Comparison of ENCODE assay signal across 8 cellular contexts in genomic region chr5:111223790-111224560, GRCh38. TPM values are rescaled to one million over a fixed set of nuclear protein-coding genes. Genes with fewer than 3 reads are reported as not detected.
A peak's percentile ranks its signal among the peaks of the same experiment; 100 is the strongest.
DNase-seq lines count a peak whose midpoint lies in the region; ATAC-seq, FAIRE-seq and TF ChIP-seq lines count a peak whose summit lies in the region.

CAMK4 (plus strand) TSS chr5:111224384; CDS start chr5:111224484, 100 bp downstream.

- ATAC-seq in GM21381 (IDR thresholded peaks at IDR 0.05; ENCODE audit: unreplicated experiment): peak; percentile 68

- DNase-seq in DMS 273 (lab: John Stamatoyannopoulos, UW; ENCODE audit: unreplicated experiment) (peak; percentile 97), HT1080 (ENCODE audit: low read depth) (peak; percentile 89), RWPE1 (ENCODE audit: low spot score) (peak; percentile 88), activated gamma-delta T cell treated with Interleukin-2 at 50 U/mL for 16 hours (peak; percentile 79), frontal cortex (ENCODE audit: low spot score in 2 of 2) (peak; percentile 78 to 80), occipital lobe (lab: John Stamatoyannopoulos, UW) (peak; percentile 83)

- POLR2A ChIA-PET in RWPE1 (lab: Yijun Ruan, JAX; ENCODE audit: low non-redundant PET): interaction anchor here (0.6 kb wide), 1 partner anchor 11 kb away, joined by 3 read pairs; no protein-coding TSS in a partner anchor

- H3K27ac ChIP-seq in RWPE1 (peak within 1 kb of the TSS; percentile 74), temporal lobe (ENCODE audit: low read depth, low read length) (peak within 1 kb of the TSS; percentile 23)

- TF ChIP-seq CTCF in RWPE1 (conservative IDR thresholded peaks at IDR 0.05; ENCODE audit: low read depth): peak; percentile 54

- no peak for FAIRE-seq in frontal cortex (lab: Jason Lieb, UNC)

- CTCF ChIA-PET in RWPE1 (lab: Yijun Ruan, JAX): interaction anchor here (0.5 to 1.6 kb wide), 8 partner anchors 19 to 928 kb away, joined by 3 to 7 read pairs (median 4); no protein-coding TSS in a partner anchor

RNA-seq across cellular contexts. Expression of gene CAMK4, which starts in this region (rescaled TPM):
- 28.0 and 35.4 TPM in 2 replicates for total RNA-seq in HT1080 (2014; rRNA removed; shearing (Covaris generic))
- 11.8 and 12.5 TPM in 2 replicates for polyA plus RNA-seq in HT1080 (2015; cell fraction: cytosol; rRNA removed)
- 5.4 and 6.8 TPM in 2 replicates for polyA plus RNA-seq in HT1080 (2015; cell fraction: nucleus; rRNA removed)
- total RNA-seq in frontal cortex (67.3 TPM), occipital lobe (130 TPM), temporal lobe (78.2 TPM)

Comparison
In these comparisons a context has a peak if more than half of its experiments do, and no peak if none do; other contexts are left out.
1. Peak in every context shown above with its lines: DNase-seq, ATAC-seq and H3K27ac ChIP-seq.